In genomic region chr12:43305065-43305464, GRCh38 we compare ENCODE assay signal across 2 cellular contexts.
TF ChIP-seq lines count a peak whose summit lies in the region.

No MANE protein-coding gene starts in this region.

TF ChIP-seq in HEK293, 187 proteins besides CTCF, POLR2A, EP300 and RAD21 (continued from another document):
- TF ChIP-seq MZF1 (tag by site-specific recombination; IDR thresholded peaks at IDR 0.05; ENCODE audit: borderline replicate concordance) (no peak), ZNF366 (tag by site-specific recombination; conservative IDR thresholded peaks at IDR 0.05) (peak; percentile 93), ZNF223 (tag by site-specific recombination; IDR thresholded peaks at IDR 0.05) (no peak), ZNF23 (tag by site-specific recombination; IDR thresholded peaks at IDR 0.05; ENCODE audit: borderline replicate concordance) (no peak)
- TF ChIP-seq, protein P1, sequence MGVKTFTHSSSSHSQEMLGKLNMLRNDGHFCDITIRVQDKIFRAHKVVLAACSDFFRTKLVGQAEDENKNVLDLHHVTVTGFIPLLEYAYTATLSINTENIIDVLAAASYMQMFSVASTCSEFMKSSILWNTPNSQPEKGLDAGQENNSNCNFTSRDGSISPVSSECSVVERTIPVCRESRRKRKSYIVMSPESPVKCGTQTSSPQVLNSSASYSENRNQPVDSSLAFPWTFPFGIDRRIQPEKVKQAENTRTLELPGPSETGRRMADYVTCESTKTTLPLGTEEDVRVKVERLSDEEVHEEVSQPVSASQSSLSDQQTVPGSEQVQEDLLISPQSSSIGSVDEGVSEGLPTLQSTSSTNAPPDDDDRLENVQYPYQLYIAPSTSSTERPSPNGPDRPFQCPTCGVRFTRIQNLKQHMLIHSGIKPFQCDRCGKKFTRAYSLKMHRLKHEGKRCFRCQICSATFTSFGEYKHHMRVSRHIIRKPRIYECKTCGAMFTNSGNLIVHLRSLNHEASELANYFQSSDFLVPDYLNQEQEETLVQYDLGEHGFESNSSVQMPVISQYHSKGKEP (tag by site-specific recombination; IDR thresholded peaks at IDR 0.05) = no peak

TF ChIP-seq in K562, 482 proteins besides CTCF, POLR2A, EP300 and RAD21 (continued from another document):
- TF ChIP-seq, protein P2, sequence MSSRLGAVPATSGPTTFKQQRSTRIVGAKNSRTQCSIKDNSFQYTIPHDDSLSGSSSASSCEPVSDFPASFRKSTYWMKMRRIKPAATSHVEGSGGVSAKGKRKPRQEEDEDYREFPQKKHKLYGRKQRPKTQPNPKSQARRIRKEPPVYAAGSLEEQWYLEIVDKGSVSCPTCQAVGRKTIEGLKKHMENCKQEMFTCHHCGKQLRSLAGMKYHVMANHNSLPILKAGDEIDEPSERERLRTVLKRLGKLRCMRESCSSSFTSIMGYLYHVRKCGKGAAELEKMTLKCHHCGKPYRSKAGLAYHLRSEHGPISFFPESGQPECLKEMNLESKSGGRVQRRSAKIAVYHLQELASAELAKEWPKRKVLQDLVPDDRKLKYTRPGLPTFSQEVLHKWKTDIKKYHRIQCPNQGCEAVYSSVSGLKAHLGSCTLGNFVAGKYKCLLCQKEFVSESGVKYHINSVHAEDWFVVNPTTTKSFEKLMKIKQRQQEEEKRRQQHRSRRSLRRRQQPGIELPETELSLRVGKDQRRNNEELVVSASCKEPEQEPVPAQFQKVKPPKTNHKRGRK (tag; IDR thresholded peaks at IDR 0.05) = 0 out of 2 replicates have a peak, but pooled peaks have one; percentile 45
- TF ChIP-seq RFX5 (IDR thresholded peaks at IDR 0.05; ENCODE audit: low read depth, low read length) (no peak), ETV6 (IDR thresholded peaks at IDR 0.05; ENCODE audit: borderline replicate concordance in 1 of 2, low read depth in 2 of 2, low read length in 1 of 2) (no peak), ETV6 (CRISPR knock-in tag; IDR thresholded peaks at IDR 0.05; ENCODE audit: borderline replicate concordance) (no peak), GABPB1 (CRISPR knock-in tag; IDR thresholded peaks at IDR 0.05) (no peak)
TF ChIP-seq in K562: peak in this region for 1.
